ENCODE assay signal across 8 cellular contexts in genomic region chr13:51435002-51435578, GRCh38. TPM values are rescaled to one million over a fixed set of nuclear protein-coding genes. Genes with fewer than 3 reads are reported as not detected.
DNase-seq lines count a peak whose midpoint lies in the region; ATAC-seq and TF ChIP-seq lines count a peak whose summit lies in the region.

No MANE protein-coding gene starts in this region.

- no peak for ATAC-seq in RWPE2 (ENCODE audit: low read depth)
- ATAC-seq in thoracic aorta (ENCODE audit: insufficient number of reproducible peaks, low FRiP score, low read depth), result no peak
- ATAC-seq in HG02623 (IDR thresholded peaks at IDR 0.05; ENCODE audit: unreplicated experiment), result no peak
- no peak for ATAC-seq in HG03342 (IDR thresholded peaks at IDR 0.05; ENCODE audit: unreplicated experiment)

- H3K36me3 ChIP-seq in RWPE2 (ENCODE audit: low read depth) (peaks cover 95% of the 10 kb centered on the region), thoracic aorta (no peaks in the 10 kb centered on the region)

- H3K4me3 ChIP-seq in RWPE2 (ENCODE audit: severe bottlenecking) (no peak overlapping the region), foreskin fibroblast (ENCODE audit: low read depth in 1 of 2, low read length in 2 of 2) (no peak overlapping the region), thoracic aorta (no peak overlapping the region)

- H3K4me1 ChIP-seq in RWPE2 (ENCODE audit: insufficient read depth, poor library complexity, severe bottlenecking) (peaks cover 19% of the 10 kb centered on the region), thoracic aorta (ENCODE audit: control insufficient read depth in 1 of 2, low read depth in 2 of 2) (no peaks in the 10 kb centered on the region)

- H3K27ac ChIP-seq in RWPE2 (ENCODE audit: poor library complexity, severe bottlenecking) (no peak overlapping the region), thoracic aorta (no peak overlapping the region)

- H3K9me3 ChIP-seq in RWPE2 (ENCODE audit: severe bottlenecking), result no peaks in the 10 kb centered on the region
- H3K9me3 ChIP-seq in thoracic aorta, result no peaks in the 10 kb centered on the region

- H3K27me3 ChIP-seq in RWPE2 (ENCODE audit: insufficient read depth, poor library complexity, severe bottlenecking) (no peaks in the 10 kb centered on the region), thoracic aorta (replicated peaks; ENCODE audit: insufficient read depth) (no peaks in the 10 kb centered on the region)

- peak; percentile 70 for TF ChIP-seq CTCF in RWPE2 (IDR thresholded peaks at IDR 0.05; ENCODE audit: poor library complexity, severe bottlenecking)
- TF ChIP-seq CTCF in foreskin fibroblast (IDR thresholded peaks at IDR 0.05; ENCODE audit: low read depth, low read length), result peak; percentile 26
- TF ChIP-seq CTCF in thoracic aorta (IDR thresholded peaks at IDR 0.05), result peak; percentile 57

- DNase-seq in NCI-H748 (lab: John Stamatoyannopoulos, UW; ENCODE audit: unreplicated experiment) (peak; percentile 7), NCI-H748 treated with DMSO at 0.1 percent for 48 hours (lab: John Stamatoyannopoulos, UW) (no peak), RWPE2 (ENCODE audit: low spot score) (no peak), foreskin fibroblast (peak in 1 of 2 donors; percentile 52), thoracic aorta (ENCODE audit: low spot score) (no peak), NCI-H2029 (lab: John Stamatoyannopoulos, UW) (no peak)

RNA-seq across cellular contexts. Expression of gene INTS6, which starts 17.7 kb away (rescaled TPM):
- 10 to 100 TPM; 20.7 to 34.8 TPM for total RNA-seq in thoracic aorta
